16 cellular contexts compared by ENCODE assay signal in the genomic region with DNA sequence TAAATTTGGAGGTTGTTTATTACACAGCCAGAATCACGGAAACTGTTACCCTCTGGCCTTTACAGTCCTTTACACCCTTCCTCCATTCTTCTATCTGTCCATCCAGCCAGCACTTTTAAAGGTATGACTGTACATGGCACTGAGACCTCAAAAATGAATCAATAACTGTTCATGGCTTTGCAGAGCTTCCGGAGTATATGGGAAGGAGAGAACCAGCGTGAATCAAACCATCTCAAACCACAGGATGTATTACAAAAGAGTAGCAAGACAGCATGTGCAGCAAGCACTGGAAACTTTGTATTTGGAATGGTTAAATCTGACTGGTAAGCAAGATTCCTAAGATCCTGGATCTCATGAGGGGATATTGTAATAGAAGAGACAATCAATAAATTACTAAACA.
"Had no signal": no experiment of that assay in that cellular context is flagged by ENCODE, and none has a peak within 500 bp of the region (broad histone marks: within the 10 kb centered on the region; RNA-seq: fewer than 3 reads in every experiment).

No MANE protein-coding gene starts in this region.

- H3K36me3 ChIP-seq: esophagus squamous epithelium, pancreas, thyroid gland had no signal

- FAIRE-seq: endothelial cell of umbilical vein, keratinocyte, pancreas, urothelium cell line had no signal

- H3K4me3 Mint-ChIP-seq: activated B cell treated with CpG ODN at 0.5 μM for 24 hours; activated CD4-positive, alpha-beta T cell treated with anti-CD3 and anti-CD28 coated beads, Interleukin-2, amount 10 ng/mL, durations not matched to agents 7 days and 5 days; activated naive CD4-positive, alpha-beta T cell treated with anti-CD3 and anti-CD28 coated beads, Interleukin-2, amount 10 ng/mL, durations not matched to agents 7 days and 5 days; central memory CD8-positive, alpha-beta T cell; naive B cell had no signal

- ATAC-seq: left lobe of liver, pancreas had no signal

- H3K36me3 Mint-ChIP-seq: activated naive CD4-positive, alpha-beta T cell treated with anti-CD3 and anti-CD28 coated beads, Interleukin-2, amount 10 ng/mL, durations not matched to agents 7 days and 5 days; naive B cell had no signal

- H3K4me3 ChIP-seq: esophagus squamous epithelium, pancreas, thyroid gland had no signal

- H3K4me1 Mint-ChIP-seq: activated B cell treated with CpG ODN at 0.5 μM for 24 hours, naive B cell had no signal

- DNase-seq: activated B cell treated with CpG ODN at 0.5 μM for 24 hours; activated CD4-positive, alpha-beta T cell treated with anti-CD3 and anti-CD28 coated beads, Interleukin-2, amount 10 ng/mL, durations not matched to agents 7 days and 5 days; activated naive CD4-positive, alpha-beta T cell treated with anti-CD3 and anti-CD28 coated beads, Interleukin-2, amount 10 ng/mL, durations not matched to agents 7 days and 5 days; cortex of kidney; effector CD8-positive, alpha-beta T cell; esophagus squamous epithelium; hippocampal formation; naive B cell; pancreas; stimulated activated CD4-positive, alpha-beta T cell treated with anti-CD3 and anti-CD28 coated beads, Interleukin-2, amount 100 ng/mL, for 24 hours; thyroid gland had no signal

- H3K9me3 Mint-ChIP-seq: activated B cell treated with CpG ODN at 0.5 μM for 24 hours; activated naive CD4-positive, alpha-beta T cell treated with anti-CD3 and anti-CD28 coated beads, Interleukin-2, amount 10 ng/mL, durations not matched to agents 7 days and 5 days; central memory CD8-positive, alpha-beta T cell; naive B cell had no signal

- H3K27me3 Mint-ChIP-seq: activated B cell treated with CpG ODN at 0.5 μM for 24 hours; activated CD4-positive, alpha-beta T cell treated with anti-CD3 and anti-CD28 coated beads, Interleukin-2, amount 10 ng/mL, durations not matched to agents 7 days and 5 days; activated naive CD4-positive, alpha-beta T cell treated with anti-CD3 and anti-CD28 coated beads, Interleukin-2, amount 10 ng/mL, durations not matched to agents 7 days and 5 days; central memory CD8-positive, alpha-beta T cell; naive B cell had no signal

- H3K27ac ChIP-seq: esophagus squamous epithelium, pancreas, thyroid gland had no signal

- H3K4me1 ChIP-seq: esophagus squamous epithelium, pancreas, thyroid gland had no signal

- H3K27me3 ChIP-seq: esophagus squamous epithelium, thyroid gland had no signal

- H3K9me3 ChIP-seq: esophagus squamous epithelium, pancreas, thyroid gland had no signal

- H3K27ac Mint-ChIP-seq: activated B cell treated with CpG ODN at 0.5 μM for 24 hours; activated CD4-positive, alpha-beta T cell treated with anti-CD3 and anti-CD28 coated beads, Interleukin-2, amount 10 ng/mL, durations not matched to agents 7 days and 5 days; activated naive CD4-positive, alpha-beta T cell treated with anti-CD3 and anti-CD28 coated beads, Interleukin-2, amount 10 ng/mL, durations not matched to agents 7 days and 5 days had no signal
